ENCODE assay signal across 17 cellular contexts in genomic region chr1:64479874-64480273, GRCh38.
"Had no signal": no experiment of that assay in that cellular context is flagged by ENCODE, and none has a peak within 500 bp of the region (broad histone marks: within the 10 kb centered on the region; RNA-seq: fewer than 3 reads in every experiment).

No MANE protein-coding gene starts in this region.

- H3K9me3 Mint-ChIP-seq: activated naive CD4-positive, alpha-beta T cell treated with anti-CD3 and anti-CD28 coated beads, Interleukin-2, amount 50 U/mL, for 72 hours; activated T-cell treated with anti-CD3 and anti-CD28 coated beads, Interleukin-2, amount 50 U/mL, for 24 hours; stimulated activated naive CD8-positive, alpha-beta T cell treated with anti-CD3 and anti-CD28 coated beads, Interleukin-15, amount 100 ng/mL, for 72 hours; T-helper 2 cell treated with Interferon-gamma antibody and Interleukin-4, amounts not matched to agents 5 μg/mL and 100 μg/mL, for 36 hours had no signal

- ATAC-seq: activated CD4-positive, CD25-positive, alpha-beta regulatory T cell treated with anti-CD3 and anti-CD28 coated beads, Interleukin-2, amount 50 U/mL, for 24 hours; activated CD8-positive, alpha-beta memory T cell treated with anti-CD3 and anti-CD28 coated beads, Interleukin-2, amount 10 ng/mL, durations not matched to agents 7 days and 5 days; activated naive CD4-positive, alpha-beta T cell treated with anti-CD3 and anti-CD28 coated beads, Interleukin-2, amount 50 U/mL, for 72 hours; stimulated activated naive CD8-positive, alpha-beta T cell treated with anti-CD3 and anti-CD28 coated beads, Interleukin-15, amount 100 ng/mL, for 72 hours had no signal

- H3K4me3 Mint-ChIP-seq: activated CD8-positive, alpha-beta memory T cell treated with anti-CD3 and anti-CD28 coated beads, Interleukin-2, amount 10 ng/mL, durations not matched to agents 7 days and 5 days; activated T-cell treated with anti-CD3 and anti-CD28 coated beads, Interleukin-2, amount 50 U/mL, for 24 hours; stimulated activated naive CD8-positive, alpha-beta T cell treated with anti-CD3 and anti-CD28 coated beads, Interleukin-15, amount 100 ng/mL, for 72 hours; T-helper 2 cell treated with Interferon-gamma antibody and Interleukin-4, amounts not matched to agents 5 μg/mL and 100 μg/mL, for 36 hours had no signal

- H3K27me3 ChIP-seq: dorsolateral prefrontal cortex, sigmoid colon had no signal

- H3K4me3 ChIP-seq: dorsolateral prefrontal cortex, sigmoid colon had no signal

- H3K36me3 Mint-ChIP-seq: activated CD8-positive, alpha-beta memory T cell treated with anti-CD3 and anti-CD28 coated beads, Interleukin-2, amount 10 ng/mL, durations not matched to agents 7 days and 5 days; activated naive CD4-positive, alpha-beta T cell treated with anti-CD3 and anti-CD28 coated beads, Interleukin-2, amount 50 U/mL, for 72 hours had no signal

- DNase-seq: activated CD4-positive, alpha-beta T cell treated with anti-CD3 and anti-CD28 coated beads, Interleukin-2, amount 50 U/mL, for 4 hours; activated CD8-positive, alpha-beta memory T cell treated with anti-CD3 and anti-CD28 coated beads, Interleukin-2, amount 10 ng/mL, durations not matched to agents 7 days and 5 days; activated effector memory CD4-positive, alpha-beta T cell treated with Interleukin-2 at 50 U/mL for 16 hours; activated T-cell treated with anti-CD3 and anti-CD28 coated beads, Interleukin-2, amount 50 U/mL, for 24 hours; amygdala; dorsolateral prefrontal cortex; islet precursor cell; midbrain; nucleus accumbens; sigmoid colon; stimulated activated CD4-positive, alpha-beta T cell treated with anti-CD3 and anti-CD28 coated beads, Interleukin-2, amount 100 ng/mL, for 48 hours; stimulated activated naive CD8-positive, alpha-beta T cell treated with anti-CD3 and anti-CD28 coated beads, Interleukin-15, amount 100 ng/mL, for 72 hours; SW 1271 had no signal

- H3K27ac Mint-ChIP-seq: activated CD8-positive, alpha-beta memory T cell treated with anti-CD3 and anti-CD28 coated beads, Interleukin-2, amount 10 ng/mL, durations not matched to agents 7 days and 5 days; activated naive CD4-positive, alpha-beta T cell treated with anti-CD3 and anti-CD28 coated beads, Interleukin-2, amount 50 U/mL, for 72 hours; activated T-cell treated with anti-CD3 and anti-CD28 coated beads, Interleukin-2, amount 50 U/mL, for 24 hours; progenitor cell of endocrine pancreas; stimulated activated naive CD8-positive, alpha-beta T cell treated with anti-CD3 and anti-CD28 coated beads, Interleukin-15, amount 100 ng/mL, for 72 hours; T-helper 2 cell treated with Interferon-gamma antibody and Interleukin-4, amounts not matched to agents 5 μg/mL and 100 μg/mL, for 36 hours had no signal

- H3K27ac ChIP-seq: dorsolateral prefrontal cortex, sigmoid colon had no signal

- H3K4me1 Mint-ChIP-seq: activated CD8-positive, alpha-beta memory T cell treated with anti-CD3 and anti-CD28 coated beads, Interleukin-2, amount 10 ng/mL, durations not matched to agents 7 days and 5 days had no signal

- H3K36me3 ChIP-seq: sigmoid colon had no signal

- H3K9me3 ChIP-seq: sigmoid colon had no signal

- H3K27me3 Mint-ChIP-seq: progenitor cell of endocrine pancreas; stimulated activated naive CD8-positive, alpha-beta T cell treated with anti-CD3 and anti-CD28 coated beads, Interleukin-15, amount 100 ng/mL, for 72 hours had no signal
